25 cellular contexts compared by ENCODE assay signal in genomic region chr5:146254223-146254622, GRCh38. TPM values are rescaled to one million over a fixed set of nuclear protein-coding genes. Genes with fewer than 3 reads are reported as not detected.
DNase-seq lines count a peak whose midpoint lies in the region; ATAC-seq and TF ChIP-seq lines count a peak whose summit lies in the region.
"Had no signal": no experiment of that assay in that cellular context is flagged by ENCODE, and none has a peak within 500 bp of the region (broad histone marks: within the 10 kb centered on the region; RNA-seq: fewer than 3 reads in every experiment).

No MANE protein-coding gene starts in this region.

- no peaks in the 10 kb centered on the region for H3K27me3 Mint-ChIP-seq in activated T-helper 17 cell treated with anti-CD3 and anti-CD28 coated beads, Interleukin-2, amount 50 U/mL, for 72 hours
- H3K27me3 Mint-ChIP-seq in activated naive CD8-positive, alpha-beta T cell treated with anti-CD3 and anti-CD28 coated beads, Interleukin-2, amount 50 U/mL, for 24 hours = no peaks in the 10 kb centered on the region
- H3K27me3 Mint-ChIP-seq: natural killer cell treated with Interleukin-12 subunit alpha and Interleukin-12 subunit beta and Interleukin-15 and Interleukin-18, amount 100 ng/mL, for 72 hours had no signal

- ATAC-seq in GM18511 (IDR thresholded peaks at IDR 0.05; ENCODE audit: unreplicated experiment) (peak; percentile 66), GM19351 (IDR thresholded peaks at IDR 0.05; ENCODE audit: unreplicated experiment) (peak; percentile 74), HG02870 (IDR thresholded peaks at IDR 0.05; ENCODE audit: unreplicated experiment) (peak; percentile 69), SK-N-SH treated with all-trans-retinoic acid at 6 μM for 48 hours (no peak)
- ATAC-seq in activated T-helper 17 cell treated with anti-CD3 and anti-CD28 coated beads, Interleukin-2, amount 50 U/mL, for 72 hours (replicated peaks) = peak; percentile 47
- no peak for ATAC-seq in activated naive CD8-positive, alpha-beta T cell treated with anti-CD3 and anti-CD28 coated beads, Interleukin-2, amount 50 U/mL, for 24 hours
- ATAC-seq: gastrocnemius medialis; HCT116; natural killer cell treated with Interleukin-12 subunit alpha and Interleukin-12 subunit beta and Interleukin-15 and Interleukin-18, amount 100 ng/mL, for 72 hours had no signal

- no peak for DNase-seq in T-helper 2 cell
- DNase-seq in activated naive CD8-positive, alpha-beta T cell treated with anti-CD3 and anti-CD28 coated beads, Interleukin-2, amount 50 U/mL, for 24 hours = no peak
- DNase-seq: activated CD4-positive, alpha-beta T cell treated with anti-CD3 and anti-CD28 coated beads, Interleukin-2, amount 50 U/mL, for 1 hour; activated CD8-positive, alpha-beta memory T cell treated with anti-CD3 and anti-CD28 coated beads, Interleukin-2, amount 50 U/mL, for 4 hours; activated gamma-delta T cell treated with Interleukin-2 at 50 U/mL for 16 hours; adrenal gland; effector memory CD4-positive, alpha-beta T cell; gastrocnemius medialis; hippocampal formation; left ventricle myocardium inferior; MG63; NCI-H1417 treated with DMSO at 0.1 percent for 48 hours; NK-92 treated with Interleukin-12 subunit alpha and Interleukin-12 subunit beta, amount 100 ng/mL, for 24 hours; Peyer's patch; SJCRH30; stimulated activated CD8-positive, alpha-beta memory T cell treated with anti-CD3 and anti-CD28 coated beads, Interleukin-4, amount 100 ng/mL, for 48 hours; uterus had no signal

- peak overlapping the region; percentile 12 for H3K27ac Mint-ChIP-seq in activated T-helper 17 cell treated with anti-CD3 and anti-CD28 coated beads, Interleukin-2, amount 50 U/mL, for 72 hours
- no peak overlapping the region for H3K27ac Mint-ChIP-seq in activated naive CD8-positive, alpha-beta T cell treated with anti-CD3 and anti-CD28 coated beads, Interleukin-2, amount 50 U/mL, for 24 hours
- H3K27ac Mint-ChIP-seq: mesothelial cell of epicardium; natural killer cell treated with Interleukin-12 subunit alpha and Interleukin-12 subunit beta and Interleukin-15 and Interleukin-18, amount 100 ng/mL, for 72 hours had no signal

- peaks cover 12% of the 10 kb centered on the region for H3K4me1 Mint-ChIP-seq in activated T-helper 17 cell treated with anti-CD3 and anti-CD28 coated beads, Interleukin-2, amount 50 U/mL, for 72 hours
- peaks cover 6% of the 10 kb centered on the region for H3K4me1 Mint-ChIP-seq in activated naive CD8-positive, alpha-beta T cell treated with anti-CD3 and anti-CD28 coated beads, Interleukin-2, amount 50 U/mL, for 24 hours
- H3K4me1 Mint-ChIP-seq: mesothelial cell of epicardium had no signal

- peaks cover 93% of the 10 kb centered on the region for H3K36me3 Mint-ChIP-seq in activated T-helper 17 cell treated with anti-CD3 and anti-CD28 coated beads, Interleukin-2, amount 50 U/mL, for 72 hours (ENCODE audit: low read depth)
- H3K36me3 Mint-ChIP-seq in activated naive CD8-positive, alpha-beta T cell treated with anti-CD3 and anti-CD28 coated beads, Interleukin-2, amount 50 U/mL, for 24 hours (ENCODE audit: low read depth) = peaks cover 32% of the 10 kb centered on the region

- H3K4me3 Mint-ChIP-seq in activated T-helper 17 cell treated with anti-CD3 and anti-CD28 coated beads, Interleukin-2, amount 50 U/mL, for 72 hours = no peak overlapping the region
- no peak overlapping the region for H3K4me3 Mint-ChIP-seq in activated naive CD8-positive, alpha-beta T cell treated with anti-CD3 and anti-CD28 coated beads, Interleukin-2, amount 50 U/mL, for 24 hours
- H3K4me3 Mint-ChIP-seq: mesothelial cell of epicardium; natural killer cell treated with Interleukin-12 subunit alpha and Interleukin-12 subunit beta and Interleukin-15 and Interleukin-18, amount 100 ng/mL, for 72 hours had no signal

- H3K9me3 Mint-ChIP-seq in activated T-helper 17 cell treated with anti-CD3 and anti-CD28 coated beads, Interleukin-2, amount 50 U/mL, for 72 hours = no peaks in the 10 kb centered on the region
- H3K9me3 Mint-ChIP-seq in activated naive CD8-positive, alpha-beta T cell treated with anti-CD3 and anti-CD28 coated beads, Interleukin-2, amount 50 U/mL, for 24 hours = no peaks in the 10 kb centered on the region
- H3K9me3 Mint-ChIP-seq: mesothelial cell of epicardium; natural killer cell treated with Interleukin-12 subunit alpha and Interleukin-12 subunit beta and Interleukin-15 and Interleukin-18, amount 100 ng/mL, for 72 hours had no signal

TF ChIP-seq in SK-N-SH treated with all-trans-retinoic acid at 6 μM for 48 hours, 23 proteins besides CTCF, POLR2A, EP300 and RAD21:
- TF ChIP-seq ZFP3 (CRISPR knock-in tag; IDR thresholded peaks at IDR 0.05) = no peak
- no peak for TF ChIP-seq ISL1 (CRISPR knock-in tag; IDR thresholded peaks at IDR 0.05)
- TF ChIP-seq POU6F1 (CRISPR knock-in tag; IDR thresholded peaks at IDR 0.05; ENCODE audit: borderline replicate concordance, low read depth) = no peak
- no peak for TF ChIP-seq OSR1 (CRISPR knock-in tag; IDR thresholded peaks at IDR 0.05)
- no peak for TF ChIP-seq ZNF565 (CRISPR knock-in tag; conservative IDR thresholded peaks at IDR 0.05; ENCODE audit: low read depth)
- TF ChIP-seq TCF4 (CRISPR knock-in tag; IDR thresholded peaks at IDR 0.05; ENCODE audit: borderline replicate concordance) = no peak
- no peak for TF ChIP-seq TOX (CRISPR knock-in tag; IDR thresholded peaks at IDR 0.05; ENCODE audit: borderline replicate concordance)
- TF ChIP-seq BACH2 (CRISPR knock-in tag; IDR thresholded peaks at IDR 0.05; ENCODE audit: borderline replicate concordance) = no peak
TF ChIP-seq in SK-N-SH treated with all-trans-retinoic acid at 6 μM for 48 hours: peak in this region for 0.

RNA-seq across cellular contexts. Expression of gene RBM27, which starts 50.8 kb away (rescaled TPM):
- 10 to 100 TPM; 20.7 to 21.7 TPM for total RNA-seq in activated T-helper 17 cell treated with anti-CD3 and anti-CD28 coated beads, Interleukin-2, amount 50 U/mL, for 72 hours

Comparison
In these comparisons a context has a peak if more than half of its experiments do, and no peak if none do; other contexts are left out.
1. ATAC-seq: peak in GM18511 (single experiment), GM19351 (single experiment), HG02870 (single experiment) and activated T-helper 17 cell treated with anti-CD3 and anti-CD28 coated beads, Interleukin-2, amount 50 U/mL, for 72 hours (single experiment); none in SK-N-SH treated with all-trans-retinoic acid at 6 μM for 48 hours (single experiment) and activated naive CD8-positive, alpha-beta T cell treated with anti-CD3 and anti-CD28 coated beads, Interleukin-2, amount 50 U/mL, for 24 hours (single experiment).